In the genomic region with DNA sequence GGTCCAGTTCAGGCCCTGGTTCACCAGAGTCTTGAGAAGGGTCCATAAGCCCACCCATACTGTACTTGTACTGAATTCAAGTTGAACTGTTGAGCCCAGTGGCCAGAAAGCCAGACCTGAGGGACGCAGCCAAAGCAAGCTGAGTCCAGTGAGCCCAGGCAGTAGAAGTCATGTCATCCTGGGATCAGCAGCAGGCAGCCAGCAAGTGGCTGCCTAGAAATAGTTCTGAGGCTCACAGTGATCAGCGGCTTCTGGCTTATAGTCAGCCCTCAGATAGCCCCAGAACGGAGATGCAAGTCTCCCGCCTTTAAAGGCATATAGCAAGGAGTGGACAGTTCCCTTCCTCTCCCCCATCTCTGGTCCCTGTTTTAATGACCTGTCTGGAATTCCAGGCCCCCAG, we compare ENCODE assay signal across 28 cellular contexts.
DNase-seq lines count a peak whose midpoint lies in the region; ATAC-seq and TF ChIP-seq lines count a peak whose summit lies in the region.
"Had no signal": no experiment of that assay in that cellular context is flagged by ENCODE, and none has a peak within 500 bp of the region (broad histone marks: within the 10 kb centered on the region; RNA-seq: fewer than 3 reads in every experiment).

No MANE protein-coding gene starts in this region.

- no peaks in the 10 kb centered on the region for H3K27me3 ChIP-seq in H9 (ENCODE audit: insufficient read depth, low read length)
- H3K27me3 ChIP-seq in gastrocnemius medialis = no peaks in the 10 kb centered on the region
- H3K27me3 ChIP-seq: gastroesophageal sphincter, testis had no signal

- H3K4me2 ChIP-seq in H9 (ENCODE audit: insufficient read depth, insufficient read length, low read length) = no peak overlapping the region

- intact Hi-C loops in gastrocnemius medialis (cut with DNase I; ENCODE audit: low total_unique reads) = loop anchor here (5.0 kb wide), 1 partner anchor 146 kb away; no protein-coding TSS in a partner anchor

- H2AFZ ChIP-seq in H9 (ENCODE audit: low read length) = no peak overlapping the region

- in situ Hi-C loops in gastrocnemius medialis (cut with MboI; ENCODE audit: low sequenced_read_pairs in 4 of 4) = no loop called here

- no peak overlapping the region for H3T11ph ChIP-seq in H9 (ENCODE audit: low read length)

- H3K27me3 Mint-ChIP-seq in H9 (ENCODE audit: low read depth) = no peaks in the 10 kb centered on the region; the same call in 1 of the 2 replicates
- H3K27me3 Mint-ChIP-seq: activated naive CD8-positive, alpha-beta T cell treated with anti-CD3 and anti-CD28 coated beads for 36 hours; CD4-positive, alpha-beta T cell; T-helper 17 cell had no signal

- no peak overlapping the region; a peak in 1 of 5 replicates for H3K4me3 Mint-ChIP-seq in H9
- H3K4me3 Mint-ChIP-seq: activated CD8-positive, alpha-beta T cell treated with anti-CD3 and anti-CD28 coated beads, Interleukin-2, amount 10 ng/mL, durations not matched to agents 7 days and 5 days; activated naive CD8-positive, alpha-beta T cell treated with anti-CD3 and anti-CD28 coated beads for 36 hours; CD4-positive, alpha-beta T cell; T-helper 17 cell had no signal

- no peak overlapping the region for H4K5ac ChIP-seq in H9 (ENCODE audit: insufficient read length, low read depth, low read length)

- H3K23me2 ChIP-seq in H9 (ENCODE audit: insufficient read length, low read depth, low read length, poor library complexity, severe bottlenecking) = no peaks in the 10 kb centered on the region

- peak overlapping the region in 1 of 3 experiments; percentile 40; a peak in 1 of 7 replicates for H3K27ac Mint-ChIP-seq in H9
- H3K27ac Mint-ChIP-seq: activated CD8-positive, alpha-beta T cell treated with anti-CD3 and anti-CD28 coated beads, Interleukin-2, amount 10 ng/mL, durations not matched to agents 7 days and 5 days; activated naive CD8-positive, alpha-beta T cell treated with anti-CD3 and anti-CD28 coated beads for 36 hours; CD4-positive, alpha-beta T cell had no signal

- no peak overlapping the region for H2BK5ac ChIP-seq in H9 (ENCODE audit: insufficient read length, low read length)

- no peak overlapping the region for H2BK20ac ChIP-seq in H9 (ENCODE audit: low read depth, low read length, poor library complexity, severe bottlenecking)

- no peak overlapping the region for H3K9ac ChIP-seq in H9 (ENCODE audit: extremely low read depth, insufficient read length, low read length)

- no peak overlapping the region for H4K91ac ChIP-seq in H9 (ENCODE audit: insufficient read length, low read depth, low read length)

- no peaks in the 10 kb centered on the region for H4K20me1 ChIP-seq in H9 (ENCODE audit: control insufficient read depth, insufficient read depth, insufficient read length)

- no peak overlapping the region for H2BK12ac ChIP-seq in H9 (ENCODE audit: insufficient read length, low read depth, low read length)

- H3K23ac ChIP-seq in H9 (ENCODE audit: insufficient read length, low read depth, low read length) = no peak overlapping the region

- no peak for TF ChIP-seq POLR2A in gastrocnemius medialis (IDR thresholded peaks at IDR 0.05)

- DNase-seq in NCI-H146 (lab: John Stamatoyannopoulos, UW) (peak; percentile 14), NCI-H146 treated with DMSO at 0.1 percent for 48 hours (lab: John Stamatoyannopoulos, UW; ENCODE audit: unreplicated experiment) (no peak), H9 (no peak), cerebellar cortex (ENCODE audit: low spot score) (peak; percentile 31), gastrocnemius medialis (peak in 1 of 2 donors; percentile 18), HuH-7 (ENCODE audit: low spot score) (no peak)
- DNase-seq: activated CD4-positive, alpha-beta T cell treated with anti-CD3 and anti-CD28 coated beads for 1 hour; activated CD8-positive, alpha-beta T cell treated with anti-CD3 and anti-CD28 coated beads, Interleukin-2, amount 10 ng/mL, durations not matched to agents 7 days and 5 days; activated effector memory CD4-positive, alpha-beta T cell treated with Interleukin-2 at 50 U/mL for 16 hours; activated naive CD8-positive, alpha-beta T cell treated with anti-CD3 and anti-CD28 coated beads for 36 hours; aorta; CD4-positive, alpha-beta T cell; Kasumi-1; mesendoderm; NCI-H1694 treated with DMSO at 0.1 percent for 48 hours; NCI-H2171; NCI-H524; nucleus accumbens; RPMI8226; stimulated activated naive CD8-positive, alpha-beta T cell treated with anti-CD3 and anti-CD28 coated beads, Interleukin-15, Interleukin-2, amounts not matched to agents 100 U/mL and 50 U/mL, for 24 hours; T-helper 17 cell; testis had no signal

- no peaks in the 10 kb centered on the region for H3K9me3 ChIP-seq in H9 (ENCODE audit: control insufficient read depth, low read depth, low read length)
- no peaks in the 10 kb centered on the region for H3K9me3 ChIP-seq in gastrocnemius medialis
- H3K9me3 ChIP-seq: prostate gland, testis had no signal

- H3K79me2 ChIP-seq in H9 (ENCODE audit: insufficient read depth, low read length) = no peaks in the 10 kb centered on the region

- H3K4me1 ChIP-seq in H9 (ENCODE audit: insufficient read depth, low read length) (no peaks in the 10 kb centered on the region), gastrocnemius medialis (peaks cover 15 to 30% of the 10 kb centered on the region in 2 donors)
- H3K4me1 ChIP-seq: gastroesophageal sphincter, prostate gland, testis had no signal

- H3K27ac ChIP-seq in H9 (ENCODE audit: insufficient read length, low read depth, low read length) (no peak overlapping the region), gastrocnemius medialis (peak overlapping the region in 1 of 4 donors; percentile 70)
- H3K27ac ChIP-seq: gastroesophageal sphincter, HL-60, prostate gland, testis had no signal

- peaks cover under 1 to 2% of the 10 kb centered on the region in 2 experiments; a peak in 3 of 5 replicates for H3K9me3 Mint-ChIP-seq in H9
- H3K9me3 Mint-ChIP-seq: activated naive CD8-positive, alpha-beta T cell treated with anti-CD3 and anti-CD28 coated beads for 36 hours; CD4-positive, alpha-beta T cell had no signal

- TF ChIP-seq CTCF in H9 (conservative IDR thresholded peaks at IDR 0.05) (no peak), gastrocnemius medialis (IDR thresholded peaks at IDR 0.05 in 4 of 5, conservative IDR thresholded peaks at IDR 0.05 in 1 of 5) (no peak)

- 0 out of 2 replicates have a peak overlapping the region, but pooled peaks have one; percentile 83 for H2BK15ac ChIP-seq in H9 (ENCODE audit: low read depth, low read length)

- peak; percentile 63 to 66 for ATAC-seq in gastrocnemius medialis
- no peak for ATAC-seq in GM19397 (IDR thresholded peaks at IDR 0.05; ENCODE audit: unreplicated experiment)
- no peak for ATAC-seq in HG03378 (IDR thresholded peaks at IDR 0.05; ENCODE audit: unreplicated experiment)
- ATAC-seq: activated CD8-positive, alpha-beta T cell treated with anti-CD3 and anti-CD28 coated beads, Interleukin-2, amount 10 ng/mL, durations not matched to agents 7 days and 5 days; gastroesophageal sphincter; left lobe of liver; stimulated activated naive CD8-positive, alpha-beta T cell treated with anti-CD3 and anti-CD28 coated beads, Interleukin-15, Interleukin-2, amounts not matched to agents 100 U/mL and 50 U/mL, for 24 hours; T-helper 17 cell had no signal

- H2BK120ac ChIP-seq in H9 (ENCODE audit: low read depth, low read length, poor library complexity, severe bottlenecking) = no peak overlapping the region

- peaks cover 0 to under 1% (median 0%) of the 10 kb centered on the region in 3 experiments; a peak in 2 of 7 replicates for H3K36me3 Mint-ChIP-seq in H9 (ENCODE audit: insufficient read depth in 1 of 3, low read depth in 3 of 3)
- H3K36me3 Mint-ChIP-seq: activated naive CD8-positive, alpha-beta T cell treated with anti-CD3 and anti-CD28 coated beads for 36 hours had no signal

- H3K18ac ChIP-seq in H9 (ENCODE audit: insufficient read length, low read depth, low read length) = no peak overlapping the region

- H3K14ac ChIP-seq in H9 (ENCODE audit: insufficient read depth, low read length) = no peak overlapping the region; the same call in 1 of the 2 replicates

- H3K4me1 Mint-ChIP-seq in H9 = no peaks in the 10 kb centered on the region

- H3K56ac ChIP-seq in H9 (ENCODE audit: insufficient read length, low read depth, low read length) = no peak overlapping the region

- no peak overlapping the region for H3K4me3 ChIP-seq in gastrocnemius medialis
- H3K4me3 ChIP-seq: gastroesophageal sphincter, prostate gland, testis had no signal

- H4K8ac ChIP-seq in H9 (replicated peaks; ENCODE audit: insufficient read length, low read depth, low read length) = no peak overlapping the region

- H3K4ac ChIP-seq in H9 (ENCODE audit: low read depth, low read length) = no peak overlapping the region

- no peaks in the 10 kb centered on the region for H3K36me3 ChIP-seq in gastrocnemius medialis
- H3K36me3 ChIP-seq: gastroesophageal sphincter, prostate gland had no signal

- H2AK5ac ChIP-seq in H9 (ENCODE audit: insufficient read length, low read length) = no peak overlapping the region

- WGBS in H9 (ENCODE audit: extremely low coverage, insufficient read length, low lambda C conversion rate) = no CpG with 5 or more reads among the region's 4 CpGs

- H3K79me1 ChIP-seq in H9 (ENCODE audit: insufficient read depth, low read depth, low read length, poor library complexity, severe bottlenecking) = no peaks in the 10 kb centered on the region

Comparison
In these comparisons a context has a peak if more than half of its experiments do, and no peak if none do; other contexts are left out.
1. DNase-seq: peak in NCI-H146 (single experiment) and cerebellar cortex (single experiment); none in NCI-H146 treated with DMSO at 0.1 percent for 48 hours (single experiment), H9 (single experiment) and HuH-7 (single experiment).
2. ATAC-seq: peak in gastrocnemius medialis (2 of 2); none in GM19397 (single experiment) and HG03378 (single experiment).